ENCODE assay signal across 7 cellular contexts in the genomic region with DNA sequence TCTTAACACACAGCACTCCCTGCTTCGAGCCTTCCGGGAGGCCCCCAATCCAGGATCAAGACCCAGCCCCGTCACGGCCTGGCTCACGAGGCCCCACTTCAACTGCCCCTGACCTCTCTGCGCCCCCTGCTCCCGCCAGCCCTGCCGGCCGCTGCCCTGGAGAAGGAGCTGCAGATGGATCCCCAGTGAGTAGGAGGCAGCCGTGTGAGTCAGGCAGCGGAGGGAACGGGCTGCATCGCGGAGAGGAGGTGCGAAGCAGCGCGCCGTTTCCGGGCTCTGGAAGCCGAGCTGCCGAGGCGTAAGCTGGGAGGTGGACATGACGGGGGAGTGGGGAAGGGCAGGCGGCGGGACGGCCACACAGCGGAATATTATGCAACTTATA.
DNase-seq lines count a peak whose midpoint lies in the region; ATAC-seq, FAIRE-seq and TF ChIP-seq lines count a peak whose summit lies in the region.

No MANE protein-coding gene starts in this region.

- peak overlapping the region; percentile 77; the same call in 1 of the 2 replicates for H3K4me3 ChIP-seq in iPS-20b (ENCODE audit: low read length)

- DNase-seq in HS-5 (ENCODE audit: low read depth) (peak; percentile 15), GM13976 (ENCODE audit: low spot score) (no peak), D721Med (ENCODE audit: insufficient read length, low spot score) (no peak)
- peak; percentile 39 to 41 for DNase-seq in activated T-cell treated with anti-CD3 and anti-CD28 coated beads, Interleukin-2, amount 50 U/mL, for 72 hours
- DNase-seq in stimulated activated CD4-positive, alpha-beta T cell treated with anti-CD3 and anti-CD28 coated beads, Interleukin-4, amount 100 ng/mL, for 24 hours, result peak; percentile 14

- no peak overlapping the region for H3K27ac ChIP-seq in iPS-20b (ENCODE audit: low read length)

- no peak overlapping the region for H3K9ac ChIP-seq in iPS-20b (ENCODE audit: low read depth, low read length)

- no peak overlapping the region for H3K4me3 Mint-ChIP-seq in activated T-cell treated with anti-CD3 and anti-CD28 coated beads, Interleukin-2, amount 50 U/mL, for 72 hours

- TF ChIP-seq CTCF in GM13976 (IDR thresholded peaks at IDR 0.05; ENCODE audit: borderline replicate concordance, control extremely low read depth, extremely low read depth, insufficient read depth, missing control alignments), result no peak
- TF ChIP-seq CTCF in D721Med (IDR thresholded peaks at IDR 0.05; ENCODE audit: insufficient read depth, missing control alignments), result no peak

- peaks cover 84% of the 10 kb centered on the region for H3K27me3 Mint-ChIP-seq in activated T-cell treated with anti-CD3 and anti-CD28 coated beads, Interleukin-2, amount 50 U/mL, for 72 hours (ENCODE audit: low read depth)

- in situ Hi-C loops in GM13976 (cut with MboI; ENCODE audit: low sequenced_read_pairs, unreplicated experiment), result no loop called here

- H3K36me3 ChIP-seq in iPS-20b (ENCODE audit: insufficient read depth, low read depth, low read length), result no peaks in the 10 kb centered on the region

- H3K9me3 ChIP-seq in iPS-20b (ENCODE audit: insufficient read depth, low read depth, low read length), result no peaks in the 10 kb centered on the region

- no peaks in the 10 kb centered on the region for H3K9me3 Mint-ChIP-seq in activated T-cell treated with anti-CD3 and anti-CD28 coated beads, Interleukin-2, amount 50 U/mL, for 72 hours

- H3K4me1 Mint-ChIP-seq in activated T-cell treated with anti-CD3 and anti-CD28 coated beads, Interleukin-2, amount 50 U/mL, for 72 hours (ENCODE audit: low read depth), result peaks cover 9% of the 10 kb centered on the region

- H3K36me3 Mint-ChIP-seq in activated T-cell treated with anti-CD3 and anti-CD28 coated beads, Interleukin-2, amount 50 U/mL, for 72 hours (ENCODE audit: insufficient read depth in 2 of 2), result no peaks in the 10 kb centered on the region

- peak; percentile 35 to 41 for ATAC-seq in activated T-cell treated with anti-CD3 and anti-CD28 coated beads, Interleukin-2, amount 50 U/mL, for 72 hours (replicated peaks in 1 of 2)
- ATAC-seq in GM18861 (IDR thresholded peaks at IDR 0.05; ENCODE audit: unreplicated experiment), result no peak

- H3K27me3 ChIP-seq in iPS-20b (ENCODE audit: insufficient read depth, low read length), result peaks cover 66% of the 10 kb centered on the region

- no peak overlapping the region for H3K27ac Mint-ChIP-seq in activated T-cell treated with anti-CD3 and anti-CD28 coated beads, Interleukin-2, amount 50 U/mL, for 72 hours

- FAIRE-seq in D721Med (lab: Jason Lieb, UNC), result no peak

- peaks cover 3% of the 10 kb centered on the region; the same call in 1 of the 2 replicates for H3K4me1 ChIP-seq in iPS-20b (ENCODE audit: insufficient read depth, low read length)

Comparison
In these comparisons a context has a peak if more than half of its experiments do, and no peak if none do; other contexts are left out.
1. DNase-seq: peak in HS-5 (single experiment), activated T-cell treated with anti-CD3 and anti-CD28 coated beads, Interleukin-2, amount 50 U/mL, for 72 hours (2 of 2) and stimulated activated CD4-positive, alpha-beta T cell treated with anti-CD3 and anti-CD28 coated beads, Interleukin-4, amount 100 ng/mL, for 24 hours (single experiment); none in GM13976 (single experiment) and D721Med (single experiment).